Comparison of ENCODE assay signal across 18 cellular contexts in genomic region chr1:83574749-83575148, GRCh38.
A peak's percentile ranks its signal among the peaks of the same experiment; 100 is the strongest.
DNase-seq lines count a peak whose midpoint lies in the region; ATAC-seq, FAIRE-seq and TF ChIP-seq lines count a peak whose summit lies in the region.
"Had no signal": no experiment of that assay in that cellular context is flagged by ENCODE, and none has a peak within 500 bp of the region (broad histone marks: within the 10 kb centered on the region; RNA-seq: fewer than 3 reads in every experiment).

No MANE protein-coding gene starts in this region.

- no peak overlapping the region for H4K8ac ChIP-seq in H1 (ENCODE audit: extremely low read depth, insufficient read depth, low read length)

- no peaks in the 10 kb centered on the region for H3K23me2 ChIP-seq in H1 (ENCODE audit: low read depth, low read length)

- H3K79me2 ChIP-seq in H1 (ENCODE audit: control insufficient read depth in 1 of 2, insufficient read depth in 2 of 2, low read length in 2 of 2) = no peaks in the 10 kb centered on the region

- H3K23ac ChIP-seq in H1 (ENCODE audit: insufficient read length) = no peak overlapping the region

- no peak overlapping the region for H4K5ac ChIP-seq in H1 (ENCODE audit: insufficient read length, low read depth, low read length)

- H3K9me3 ChIP-seq in H1 (ENCODE audit: insufficient read depth in 2 of 2, low read depth in 1 of 2, low read length in 1 of 2) (no peaks in the 10 kb centered on the region), left lung (no peaks in the 10 kb centered on the region)

- no peak overlapping the region for H2AK5ac ChIP-seq in H1 (ENCODE audit: low read depth, low read length)

- no peak overlapping the region for H4K91ac ChIP-seq in H1 (replicated peaks; ENCODE audit: insufficient read length, low read length)

- CTCF ChIA-PET in H1 (lab: Charles Lee; ENCODE audit: partially characterized antibody) = interaction anchor here (0.6 to 1.3 kb wide), 3 partner anchors 18 to 1463 kb away, joined by 3 to 4 read pairs (median 3); no protein-coding TSS in a partner anchor

- no peaks in the 10 kb centered on the region for H3K79me1 ChIP-seq in H1 (ENCODE audit: low read depth, low read length)

- H4K20me1 ChIP-seq in H1 (replicated peaks in 1 of 2; ENCODE audit: control insufficient read depth in 1 of 2, insufficient read depth in 2 of 2, low read length in 2 of 2) = no peaks in the 10 kb centered on the region

- H3K27ac ChIP-seq in H1 (ENCODE audit: low read depth, low read length) = no peak overlapping the region
- H3K27ac ChIP-seq in left lung = no peak overlapping the region
- H3K27ac ChIP-seq: GM23248 had no signal

- H2BK5ac ChIP-seq in H1 (ENCODE audit: low read depth, low read length) = no peak overlapping the region

- ATAC-seq in GM19025 (IDR thresholded peaks at IDR 0.05; ENCODE audit: low read depth, unreplicated experiment) (peak; percentile 51), HG02885 (IDR thresholded peaks at IDR 0.05; ENCODE audit: poor library complexity, unreplicated experiment) (peak; percentile 58), HG02840 (IDR thresholded peaks at IDR 0.05; ENCODE audit: low FRiP score, unreplicated experiment) (no peak), left lung (no peak)
- ATAC-seq: K562 had no signal

- H3K36me3 ChIP-seq in H1 (ENCODE audit: control insufficient read depth in 2 of 4, insufficient read depth in 4 of 4, low read length in 3 of 4) (no peaks in the 10 kb centered on the region), left lung (no peaks in the 10 kb centered on the region)

- no peak overlapping the region for H2BK12ac ChIP-seq in H1 (ENCODE audit: low read depth, low read length)

- no peak for TF ChIP-seq RAD21 in H1 (IDR thresholded peaks at IDR 0.05 in 1 of 2, conservative IDR thresholded peaks at IDR 0.05 in 1 of 2; ENCODE audit: low read depth in 2 of 2, low read length in 2 of 2)

- H2AFZ ChIP-seq in H1 (ENCODE audit: low read length) = peak overlapping the region; percentile 87
- H2AFZ ChIP-seq: GM23248 had no signal

- no peak overlapping the region for H3K4me3 ChIP-seq in H1 (ENCODE audit: extremely low read depth in 1 of 4, insufficient read depth in 2 of 4, low read depth in 3 of 4, low read length in 4 of 4)
- no peak overlapping the region for H3K4me3 ChIP-seq in left lung
- H3K4me3 ChIP-seq: GM23248, K562 had no signal

- no peak overlapping the region for H3K18ac ChIP-seq in H1 (ENCODE audit: extremely low read depth, low read length)

- TF ChIP-seq POLR2A in H1 (IDR thresholded peaks at IDR 0.05; ENCODE audit: control extremely low read depth in 1 of 2, low read depth in 2 of 2, low read length in 2 of 2) = no peak

- DNase-seq in ELF-1 (ENCODE audit: low read depth, low spot score) (peak; percentile 25), H1 (ENCODE audit: low read depth in 1 of 2, low spot score in 2 of 2) (no peak), NCI-H1048 (lab: John Stamatoyannopoulos, UW) (no peak), T-helper 1 cell (no peak), left lung (no peak)
- DNase-seq: 8988T, GDM1, GM23248, NCI-H187, NCI-H345, NCI-H526, Right ventricle myocardium superior, SW 1271 had no signal

- H3K27me3 ChIP-seq in H1 (replicated peaks in 1 of 4; ENCODE audit: control insufficient read depth in 3 of 4, extremely low read depth in 1 of 4, insufficient read depth in 3 of 4, low read length in 3 of 4) (no peaks in the 10 kb centered on the region), left lung (no peaks in the 10 kb centered on the region)

- POLR2A ChIA-PET in H1 (lab: Charles Lee; ENCODE audit: partially characterized antibody) = interaction anchor here (0.6 kb wide), 2 partner anchors 305 to 1203 kb away, joined by 3 read pairs; no protein-coding TSS in a partner anchor

- H2BK20ac ChIP-seq in H1 (ENCODE audit: low read length) = no peak overlapping the region

- WGBS in H1 (ENCODE audit: extremely low coverage in 1 of 2, insufficient coverage in 1 of 2, insufficient read length in 1 of 2, insufficient replicate concordance in 2 of 2, low coverage in 1 of 2, low lambda C conversion rate in 2 of 2, missing lambda C conversion rate in 1 of 2), 2 experiments = 83% methylated on average over 2 of the region's 2 CpGs; no CpG with 5 or more reads in 1 of the 2 experiments

- no peak for TF ChIP-seq EP300 in H1 (IDR thresholded peaks at IDR 0.05; ENCODE audit: borderline replicate concordance in 1 of 2, low read depth in 2 of 2, low read length in 2 of 2)

- no peak for FAIRE-seq in H1 (lab: Jason Lieb, UNC)
- FAIRE-seq: K562, RCC 7860 had no signal

- H3K4ac ChIP-seq in H1 (replicated peaks; ENCODE audit: insufficient read length, low read depth, low read length) = no peak overlapping the region

- no peak overlapping the region for H3K4me2 ChIP-seq in H1 (ENCODE audit: insufficient read depth in 1 of 2, low read depth in 2 of 2, low read length in 2 of 2)

- H3K14ac ChIP-seq in H1 (ENCODE audit: insufficient read length) = no peak overlapping the region

- H3K9ac ChIP-seq in H1 (replicated peaks in 1 of 4; ENCODE audit: extremely low read depth in 1 of 4, low read depth in 3 of 4, low read length in 3 of 4) = no peak overlapping the region
- H3K9ac ChIP-seq: GM23248 had no signal

- no peak overlapping the region for H3K56ac ChIP-seq in H1 (replicated peaks; ENCODE audit: insufficient read length, low read depth, low read length)

- H2BK15ac ChIP-seq in H1 (ENCODE audit: low read length) = no peak overlapping the region

- H3K4me1 ChIP-seq in H1 (replicated peaks in 1 of 4; ENCODE audit: control insufficient read depth in 3 of 4, insufficient read depth in 4 of 4, low read length in 3 of 4) (peaks cover 0 to 8% (median 3%) of the 10 kb centered on the region in 4 experiments; a peak in 2 of 7 replicates), left lung (no peaks in the 10 kb centered on the region)

- no peak overlapping the region for H2BK120ac ChIP-seq in H1 (replicated peaks; ENCODE audit: low read depth, low read length)

- TF ChIP-seq CTCF in H1 (IDR thresholded peaks at IDR 0.05; ENCODE audit: control extremely low read depth in 1 of 3, insufficient read depth in 1 of 3, low read depth in 1 of 3, low read length in 3 of 3) (no peak), left lung (IDR thresholded peaks at IDR 0.05) (no peak)

- intact Hi-C loops in left lung (cut with DNase I) = no loop called here

TF ChIP-seq in H1, 55 proteins besides CTCF, POLR2A, EP300 and RAD21 (continues in another document):
- TF ChIP-seq JUND (IDR thresholded peaks at IDR 0.05; ENCODE audit: low read length) (no peak), EZH2 (IDR thresholded peaks at IDR 0.05; ENCODE audit: low read depth, low read length, severe bottlenecking) (no peak), GABPA (IDR thresholded peaks at IDR 0.05; ENCODE audit: borderline replicate concordance, insufficient read depth, low read length) (no peak), GTF2F1 (IDR thresholded peaks at IDR 0.05; ENCODE audit: borderline replicate concordance, low read depth, low read length) (no peak), BACH1 (IDR thresholded peaks at IDR 0.05; ENCODE audit: low read length) (no peak), RNF2 (IDR thresholded peaks at IDR 0.05; ENCODE audit: borderline replicate concordance, low read depth, low read length, missing control alignments, poor library complexity, severe bottlenecking) (no peak)

Comparison
In these comparisons a context has a peak if more than half of its experiments do, and no peak if none do; other contexts are left out.
1. ATAC-seq: peak in GM19025 (single experiment) and HG02885 (single experiment); none in HG02840 (single experiment) and left lung (single experiment).